In the genomic region with DNA sequence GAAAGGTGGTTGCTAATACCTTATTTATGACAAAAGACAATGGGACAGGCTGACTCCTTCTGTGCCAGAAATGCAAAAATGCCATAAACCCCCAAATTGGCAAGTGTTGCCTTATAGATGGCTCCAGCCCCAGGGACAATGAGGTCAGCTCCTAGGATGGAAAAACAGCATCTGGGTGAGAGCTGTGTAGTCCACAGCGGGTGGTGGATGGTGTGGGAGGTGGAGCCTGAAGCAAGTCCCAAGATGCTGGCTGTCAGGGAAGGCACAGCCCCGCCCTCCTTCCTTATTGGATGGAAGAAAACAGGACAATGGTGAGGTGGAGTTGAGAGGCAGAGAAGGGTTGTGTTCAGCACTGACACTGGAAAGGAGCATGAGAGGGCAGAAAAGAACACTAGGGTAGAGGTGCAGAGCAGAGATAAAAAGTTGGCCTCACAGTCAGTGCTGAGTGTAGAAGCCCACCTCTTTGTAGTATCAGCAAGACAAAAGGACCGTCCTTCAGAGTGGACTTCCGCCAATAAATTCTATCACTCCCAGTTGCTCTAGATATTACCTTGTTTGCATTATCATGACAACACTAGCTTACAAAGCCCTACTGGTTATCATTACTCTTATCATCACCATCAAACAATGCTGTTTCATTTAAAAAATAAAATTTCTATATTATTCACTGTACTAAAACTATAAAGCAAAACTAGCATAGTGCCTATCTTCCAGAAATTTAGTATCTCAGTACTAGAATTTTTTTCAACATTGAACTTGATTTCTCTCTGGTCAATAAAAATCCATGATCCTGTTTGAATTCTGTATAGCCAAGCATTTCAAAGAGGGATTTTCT, we compare ENCODE assay signal across 8 cellular contexts. TPM values are rescaled to one million over a fixed set of nuclear protein-coding genes. Genes with fewer than 3 reads are reported as not detected.
DNase-seq lines count a peak whose midpoint lies in the region; ATAC-seq and TF ChIP-seq lines count a peak whose summit lies in the region.

No MANE protein-coding gene starts in this region.

- H3K27me3 Mint-ChIP-seq in activated CD4-positive, alpha-beta T cell treated with anti-CD3 and anti-CD28 coated beads for 36 hours = no peaks in the 10 kb centered on the region
- no peaks in the 10 kb centered on the region for H3K27me3 Mint-ChIP-seq in activated B cell treated with CpG ODN at 0.5 μM for 24 hours

- intact Hi-C loops in activated CD4-positive, alpha-beta T cell treated with anti-CD3 and anti-CD28 coated beads for 36 hours (cut with DNase I, micrococcal nuclease) = loop anchor here (1.0 to 5.0 kb wide), 2 partner anchors 60 to 1571 kb away; a partner anchor contains a TSS
- intact Hi-C loops in activated B cell treated with CpG ODN at 0.5 μM for 24 hours (cut with micrococcal nuclease) = loop anchor here (1.0 to 5.0 kb wide), 2 partner anchors 26 to 184 kb away; a partner anchor contains a TSS

- no peak for ATAC-seq in activated CD4-positive, alpha-beta T cell treated with anti-CD3 and anti-CD28 coated beads for 36 hours
- ATAC-seq in activated B cell treated with CpG ODN at 0.5 μM for 24 hours (ENCODE audit: low read depth) = no peak
- ATAC-seq in GM19023 (IDR thresholded peaks at IDR 0.05; ENCODE audit: unreplicated experiment) = no peak
- no peak for ATAC-seq in GM21717 (IDR thresholded peaks at IDR 0.05; ENCODE audit: unreplicated experiment)

- peaks cover 4% of the 10 kb centered on the region for H3K9me3 Mint-ChIP-seq in activated CD4-positive, alpha-beta T cell treated with anti-CD3 and anti-CD28 coated beads for 36 hours (ENCODE audit: low read depth)
- H3K9me3 Mint-ChIP-seq in activated B cell treated with CpG ODN at 0.5 μM for 24 hours = no peaks in the 10 kb centered on the region

- no peak for TF ChIP-seq CTCF in activated B cell treated with CpG ODN at 0.5 μM for 24 hours (IDR thresholded peaks at IDR 0.05)

- peak overlapping the region; percentile 87 for H3K27ac Mint-ChIP-seq in activated CD4-positive, alpha-beta T cell treated with anti-CD3 and anti-CD28 coated beads for 36 hours
- H3K27ac Mint-ChIP-seq in activated B cell treated with CpG ODN at 0.5 μM for 24 hours = peak overlapping the region; percentile 100

- peak overlapping the region; percentile 12 for H3K4me3 Mint-ChIP-seq in activated CD4-positive, alpha-beta T cell treated with anti-CD3 and anti-CD28 coated beads for 36 hours
- peak overlapping the region; percentile 69 for H3K4me3 Mint-ChIP-seq in activated B cell treated with CpG ODN at 0.5 μM for 24 hours

- H3K36me3 Mint-ChIP-seq in activated CD4-positive, alpha-beta T cell treated with anti-CD3 and anti-CD28 coated beads for 36 hours (ENCODE audit: low read depth) = peaks cover 4% of the 10 kb centered on the region
- peaks cover 9% of the 10 kb centered on the region for H3K36me3 Mint-ChIP-seq in activated B cell treated with CpG ODN at 0.5 μM for 24 hours (ENCODE audit: low read depth)

- DNase-seq in activated CD4-positive, alpha-beta T cell treated with anti-CD3 and anti-CD28 coated beads for 36 hours = peak; percentile 65
- no peak for DNase-seq in activated CD4-positive, alpha-beta T cell treated with anti-CD3 and anti-CD28 coated beads for 4 hours
- peak; percentile 69 for DNase-seq in NCI-H2081 treated with DMSO at 0.1 percent for 48 hours (lab: John Stamatoyannopoulos, UW)
- no peak for DNase-seq in activated B cell treated with CpG ODN at 0.5 μM for 24 hours
- DNase-seq in foreskin melanocyte = peak; percentile 50
- peak; percentile 40 for DNase-seq in pons (ENCODE audit: low spot score)

- POLR2A ChIA-PET in activated CD4-positive, alpha-beta T cell treated with anti-CD3 and anti-CD28 coated beads for 36 hours (lab: Charles Lee) = no interaction called here
- POLR2A ChIA-PET in activated B cell treated with CpG ODN at 0.5 μM for 24 hours (lab: Charles Lee) = interaction anchor here (1.3 to 15.0 kb wide), 5 partner anchors 25 to 108 kb away, joined by 3 to 617 read pairs (median 14); a partner anchor contains a TSS

- H3K4me1 Mint-ChIP-seq in activated CD4-positive, alpha-beta T cell treated with anti-CD3 and anti-CD28 coated beads for 36 hours = peaks cover 47% of the 10 kb centered on the region
- peaks cover 64% of the 10 kb centered on the region for H3K4me1 Mint-ChIP-seq in activated B cell treated with CpG ODN at 0.5 μM for 24 hours

- CTCF ChIA-PET in activated CD4-positive, alpha-beta T cell treated with anti-CD3 and anti-CD28 coated beads for 36 hours (lab: Charles Lee) = no interaction called here
- CTCF ChIA-PET in activated B cell treated with CpG ODN at 0.5 μM for 24 hours (lab: Charles Lee) = interaction anchor here (6.6 kb wide), 1 partner anchor 64 kb away, joined by 56 read pairs; no protein-coding TSS in a partner anchor

RNA-seq across cellular contexts. Expression of a gene that starts 3.7 kb away (rescaled TPM):
- 10 to 100 TPM; 13.5 to 15.0 TPM for total RNA-seq in activated CD4-positive, alpha-beta T cell treated with anti-CD3 and anti-CD28 coated beads for 36 hours
- 21.1 and 21.8 TPM in 2 replicates for total RNA-seq in activated B cell treated with CpG ODN at 0.5 μM for 24 hours

RNA-seq across cellular contexts. Expression of a gene that starts 59.6 kb away (rescaled TPM):
- 100 to 1,000 TPM; 176 to 275 TPM for total RNA-seq in activated CD4-positive, alpha-beta T cell treated with anti-CD3 and anti-CD28 coated beads for 36 hours
- total RNA-seq in activated B cell treated with CpG ODN at 0.5 μM for 24 hours = 600 and 642 TPM in 2 replicates

Comparison
In these comparisons a context has a peak if more than half of its experiments do, and no peak if none do; other contexts are left out.
1. DNase-seq: peak in activated CD4-positive, alpha-beta T cell treated with anti-CD3 and anti-CD28 coated beads for 36 hours (single experiment), NCI-H2081 treated with DMSO at 0.1 percent for 48 hours (single experiment), foreskin melanocyte (single experiment) and pons (single experiment); none in activated CD4-positive, alpha-beta T cell treated with anti-CD3 and anti-CD28 coated beads for 4 hours (0 of 2) and activated B cell treated with CpG ODN at 0.5 μM for 24 hours (single experiment).